ENCODE assay signal across 8 cellular contexts in genomic region chr20:47358672-47359532, GRCh38. TPM values are rescaled to one million over a fixed set of nuclear protein-coding genes. Genes with fewer than 3 reads are reported as not detected.
DNase-seq lines count a peak whose midpoint lies in the region; ATAC-seq, FAIRE-seq and TF ChIP-seq lines count a peak whose summit lies in the region.

No MANE protein-coding gene starts in this region.

- no peaks in the 10 kb centered on the region for H3K27me3 ChIP-seq in heart right ventricle

- peaks cover 56 to 90% (median 84%) of the 10 kb centered on the region in 9 donors for H3K4me1 ChIP-seq in heart right ventricle

- ATAC-seq in stimulated activated naive CD8-positive, alpha-beta T cell treated with anti-CD3 and anti-CD28 coated beads, Interleukin-15, Interleukin-2, amounts not matched to agents 100 U/mL and 50 U/mL, for 24 hours, result no peak
- ATAC-seq in heart right ventricle (peak; percentile 31 to 64 (median 54)), HG02852 (IDR thresholded peaks at IDR 0.05; ENCODE audit: unreplicated experiment) (no peak)

- no peaks in the 10 kb centered on the region for H3K9me3 ChIP-seq in heart right ventricle

- H3K27me3 Mint-ChIP-seq in stimulated activated naive CD8-positive, alpha-beta T cell treated with anti-CD3 and anti-CD28 coated beads, Interleukin-15, Interleukin-2, amounts not matched to agents 100 ng/mL and 50 ng/mL, for 24 hours, result no peaks in the 10 kb centered on the region

- H3K36me3 ChIP-seq in heart right ventricle, result no peaks in the 10 kb centered on the region

- H3K9me3 Mint-ChIP-seq in stimulated activated naive CD8-positive, alpha-beta T cell treated with anti-CD3 and anti-CD28 coated beads, Interleukin-15, Interleukin-2, amounts not matched to agents 100 ng/mL and 50 ng/mL, for 24 hours, result no peaks in the 10 kb centered on the region

- peak overlapping the region; percentile 76 for H3K27ac Mint-ChIP-seq in stimulated activated naive CD8-positive, alpha-beta T cell treated with anti-CD3 and anti-CD28 coated beads, Interleukin-15, Interleukin-2, amounts not matched to agents 100 ng/mL and 50 ng/mL, for 24 hours

- no peak for FAIRE-seq in D721Med (lab: Jason Lieb, UNC)

- H3K27ac ChIP-seq in adipose tissue (ENCODE audit: low read depth, low read length) (peak overlapping the region; percentile 85), heart right ventricle (peak overlapping the region; percentile 97 to 99 (median 98))

- TF ChIP-seq CTCF in heart right ventricle (IDR thresholded peaks at IDR 0.05) (no peak), D721Med (IDR thresholded peaks at IDR 0.05; ENCODE audit: insufficient read depth, missing control alignments) (no peak)

- H3K4me3 ChIP-seq in heart right ventricle, result no peak overlapping the region

- peaks cover 12% of the 10 kb centered on the region for H3K36me3 Mint-ChIP-seq in stimulated activated naive CD8-positive, alpha-beta T cell treated with anti-CD3 and anti-CD28 coated beads, Interleukin-15, Interleukin-2, amounts not matched to agents 100 ng/mL and 50 ng/mL, for 24 hours (ENCODE audit: low read depth)

- peaks cover 13% of the 10 kb centered on the region for H3K4me1 Mint-ChIP-seq in stimulated activated naive CD8-positive, alpha-beta T cell treated with anti-CD3 and anti-CD28 coated beads, Interleukin-15, Interleukin-2, amounts not matched to agents 100 ng/mL and 50 ng/mL, for 24 hours (ENCODE audit: low read depth)

- no peak for DNase-seq in stimulated activated naive CD8-positive, alpha-beta T cell treated with anti-CD3 and anti-CD28 coated beads, Interleukin-15, Interleukin-2, amounts not matched to agents 100 U/mL and 50 U/mL, for 24 hours
- DNase-seq in NCI-H226 (peak; percentile 97), heart right ventricle (peak; percentile 33 to 84), pons (ENCODE audit: low spot score) (peak; percentile 96), D721Med (ENCODE audit: insufficient read length, low spot score) (no peak)

- H3K4me3 Mint-ChIP-seq in stimulated activated naive CD8-positive, alpha-beta T cell treated with anti-CD3 and anti-CD28 coated beads, Interleukin-15, Interleukin-2, amounts not matched to agents 100 ng/mL and 50 ng/mL, for 24 hours, result no peak overlapping the region

- 12 to 15% (median 14%) methylated on average over 17 of the region's 17 CpGs for WGBS in adipose tissue, 3 donors
- 6 to 13% methylated on average over 17 of the region's 17 CpGs for WGBS in heart right ventricle, 2 donors

- intact Hi-C loops in heart right ventricle (cut with DNase I), result loop anchor here in 4 of 10 donors (2.0 to 5.0 kb wide), 3 partner anchors 40 to 87 kb away; no protein-coding TSS in a partner anchor

RNA-seq across cellular contexts. Expression of gene ZMYND8, which starts 2.4 kb away (rescaled TPM):
- 1 to 10 TPM; 5.0 to 9.1 (median 7.7) TPM for polyA plus RNA-seq in adipose tissue
- total RNA-seq in heart right ventricle, result 10 to 100 TPM; 22.0 to 39.0 (median 29.0) TPM
- polyA plus RNA-seq in heart right ventricle, result 10 to 100 TPM in 1 of 2 donors, 1 to 10 TPM in 1; 6.4 to 22.5 TPM

Comparison
In these comparisons a context has a peak if more than half of its experiments do, and no peak if none do; other contexts are left out.
1. ATAC-seq: peak in heart right ventricle (8 of 8); none in stimulated activated naive CD8-positive, alpha-beta T cell treated with anti-CD3 and anti-CD28 coated beads, Interleukin-15, Interleukin-2, amounts not matched to agents 100 U/mL and 50 U/mL, for 24 hours (single experiment) and HG02852 (single experiment).
2. DNase-seq: peak in NCI-H226 (single experiment), heart right ventricle (2 of 2) and pons (single experiment); none in stimulated activated naive CD8-positive, alpha-beta T cell treated with anti-CD3 and anti-CD28 coated beads, Interleukin-15, Interleukin-2, amounts not matched to agents 100 U/mL and 50 U/mL, for 24 hours (single experiment) and D721Med (single experiment).